ENCODE assay signal across 8 cellular contexts in genomic region chr5:139647406-139648204, GRCh38. TPM values are rescaled to one million over a fixed set of nuclear protein-coding genes. Genes with fewer than 3 reads are reported as not detected.
DNase-seq lines count a peak whose midpoint lies in the region; ATAC-seq, FAIRE-seq and TF ChIP-seq lines count a peak whose summit lies in the region.

No MANE protein-coding gene starts in this region.

- peaks cover 48 to 67% of the 10 kb centered on the region in 2 experiments for H3K4me1 ChIP-seq in K562 (replicated peaks in 1 of 2; ENCODE audit: control insufficient read depth in 2 of 2, insufficient read depth in 2 of 2, low read length in 2 of 2)

- CTCF ChIA-PET in K562 (lab: Yijun Ruan, JAX; ENCODE audit: low intra/inter-chr PET ratio) = interaction anchor here (1.5 kb wide), 1 partner anchor 12 kb away, joined by 5 read pairs; no protein-coding TSS in a partner anchor

- no peak for TF ChIP-seq RAD21 in K562 (CRISPR knock-in tag; conservative IDR thresholded peaks at IDR 0.05 in 1 of 2, IDR thresholded peaks at IDR 0.05 in 1 of 2)

- no peaks in the 10 kb centered on the region for H3K9me3 Mint-ChIP-seq in activated T-cell treated with anti-CD3 and anti-CD28 coated beads, Interleukin-2, amount 50 U/mL, for 4 hours
- no peaks in the 10 kb centered on the region for H3K9me3 Mint-ChIP-seq in type B pancreatic cell

- no peaks in the 10 kb centered on the region for H3K27me3 ChIP-seq in K562 (ENCODE audit: control insufficient read depth in 2 of 2, insufficient read depth in 2 of 2, low read length in 2 of 2)

- H3K4me3 ChIP-seq in K562 = peak overlapping the region; percentile 90

- no peak for DNase-seq in activated T-cell treated with anti-CD3 and anti-CD28 coated beads, Interleukin-2, amount 50 U/mL, for 4 hours
- DNase-seq in activated T-cell treated with anti-CD3 and anti-CD28 coated beads for 4 hours (no peak), K562 (ENCODE audit: extremely low read depth in 1 of 4, low spot score in 3 of 4) (no peak), medulla oblongata (ENCODE audit: extremely low spot score) (peak; percentile 30), type B pancreatic cell (ENCODE audit: extremely low spot score, unreplicated experiment) (no peak), hepatic stellate cell (ENCODE audit: low spot score) (no peak), NCI-H2107 (lab: John Stamatoyannopoulos, UW) (no peak), GM20000 (ENCODE audit: low spot score) (no peak)

- no peaks in the 10 kb centered on the region for H3K9me3 ChIP-seq in K562 (replicated peaks; ENCODE audit: control insufficient read depth, insufficient read depth, low read depth, low read length)

- H3K36me3 ChIP-seq in K562 (ENCODE audit: control insufficient read depth, insufficient read depth, low read length) = peaks cover 8% of the 10 kb centered on the region; the same call in 2 of the 3 replicates

- peaks cover 19% of the 10 kb centered on the region for H4K20me1 ChIP-seq in K562 (replicated peaks; ENCODE audit: control insufficient read depth, insufficient read depth, low read length)

- H3K27me3 Mint-ChIP-seq in activated T-cell treated with anti-CD3 and anti-CD28 coated beads, Interleukin-2, amount 50 U/mL, for 4 hours (ENCODE audit: low read depth) = peaks cover 52% of the 10 kb centered on the region
- peaks cover 7% of the 10 kb centered on the region for H3K27me3 Mint-ChIP-seq in type B pancreatic cell

- H3K4me2 ChIP-seq in K562 (ENCODE audit: insufficient read depth, low read length) = peak overlapping the region; percentile 64

- 12% methylated on average over 31 of the region's 48 CpGs for WGBS in K562 (ENCODE audit: insufficient coverage, low coverage, missing lambda C conversion rate)

- peak overlapping the region; percentile 53 to 94 for H3K9ac ChIP-seq in K562 (ENCODE audit: insufficient read depth in 1 of 2, low read depth in 2 of 2, low read length in 2 of 2)

- H3K79me2 ChIP-seq in K562 (ENCODE audit: control insufficient read depth, insufficient read depth, low read length) = peaks cover 51% of the 10 kb centered on the region

- no peaks in the 10 kb centered on the region for H3K36me3 Mint-ChIP-seq in activated T-cell treated with anti-CD3 and anti-CD28 coated beads, Interleukin-2, amount 50 U/mL, for 4 hours (ENCODE audit: insufficient read depth)
- no peaks in the 10 kb centered on the region for H3K36me3 Mint-ChIP-seq in type B pancreatic cell

- POLR2A ChIA-PET in K562 (lab: Yijun Ruan, JAX) = interaction anchor here (0.6 to 3.7 kb wide), 15 partner anchors 8 to 1186 kb away, joined by 3 to 63 read pairs (median 4); no protein-coding TSS in a partner anchor

- peak overlapping the region; percentile 2 for H3K27ac Mint-ChIP-seq in type B pancreatic cell

- BruUV-seq in K562 (replicated peaks; lab: Mats Ljungman, UMichigan) = TSS peak; percentile 74

- ATAC-seq in activated T-cell treated with anti-CD3 and anti-CD28 coated beads, Interleukin-2, amount 50 U/mL, for 4 hours = no peak
- ATAC-seq in K562 = peak; percentile 0; the same call in 1 of the 3 replicates

- peak overlapping the region; percentile 62; the same call in 2 of the 3 replicates for H3K27ac ChIP-seq in K562 (ENCODE audit: extremely low read depth, low read depth, low read length)

- TF ChIP-seq CTCF in K562 (IDR thresholded peaks at IDR 0.05 in 2 of 3, conservative IDR thresholded peaks at IDR 0.05 in 1 of 3; ENCODE audit: insufficient read depth in 2 of 3, low read depth in 1 of 3, low read length in 3 of 3) (no peak), type B pancreatic cell (conservative IDR thresholded peaks at IDR 0.05) (no peak), GM20000 (IDR thresholded peaks at IDR 0.05; ENCODE audit: extremely low read depth, missing control alignments) (no peak)

- FAIRE-seq in K562 (lab: Jason Lieb, UNC) = peak; percentile 42

- peaks cover 38% of the 10 kb centered on the region for H3K4me1 Mint-ChIP-seq in activated T-cell treated with anti-CD3 and anti-CD28 coated beads, Interleukin-2, amount 50 U/mL, for 4 hours (ENCODE audit: low read depth)
- H3K4me1 Mint-ChIP-seq in type B pancreatic cell (ENCODE audit: unreplicated experiment) = peaks cover 38% of the 10 kb centered on the region

- in situ Hi-C loops in K562 (cut with MboI) = no loop called here

- peak overlapping the region; percentile 77; the same call in 1 of the 2 replicates for H2AFZ ChIP-seq in K562 (ENCODE audit: low read depth, low read length)

- intact Hi-C loops in K562 (cut with micrococcal nuclease) = loop anchor here (1.0 to 2.0 kb wide), 5 partner anchors 10 to 63 kb away; no protein-coding TSS in a partner anchor

- no peak for TF ChIP-seq POLR2A in K562 (conservative IDR thresholded peaks at IDR 0.05)

- TF ChIP-seq EP300 in K562 (IDR thresholded peaks at IDR 0.05; ENCODE audit: low read length) = no peak

- no peaks in the 10 kb centered on the region for H3K9me1 ChIP-seq in K562 (ENCODE audit: control insufficient read depth, insufficient read depth, low read length)

- peak overlapping the region; percentile 67 for H3K4me3 Mint-ChIP-seq in activated T-cell treated with anti-CD3 and anti-CD28 coated beads, Interleukin-2, amount 50 U/mL, for 4 hours
- peak overlapping the region; percentile 82 for H3K4me3 Mint-ChIP-seq in type B pancreatic cell

TF ChIP-seq in K562, 482 proteins besides CTCF, POLR2A, EP300 and RAD21 (continues in another document):
- no peak for TF ChIP-seq ATF7 (IDR thresholded peaks at IDR 0.05)
- no peak for TF ChIP-seq ZBTB34 (CRISPR knock-in tag; IDR thresholded peaks at IDR 0.05)
- no peak for TF ChIP-seq SRSF9 (IDR thresholded peaks at IDR 0.05; ENCODE audit: borderline replicate concordance, low read depth, low read length)
- no peak for TF ChIP-seq MAFG (tag; conservative IDR thresholded peaks at IDR 0.05)
- no peak for TF ChIP-seq GTF2F1 (IDR thresholded peaks at IDR 0.05; ENCODE audit: low read depth, low read length)
- TF ChIP-seq FUS (optimal IDR thresholded peaks at IDR 0.05; ENCODE audit: low read depth, low read length) = no peak
- TF ChIP-seq THAP7 (CRISPR knock-in tag; IDR thresholded peaks at IDR 0.05) = no peak
- no peak for TF ChIP-seq ZNF133 (CRISPR knock-in tag; IDR thresholded peaks at IDR 0.05)
- peak; percentile 35 for TF ChIP-seq L3MBTL2 (IDR thresholded peaks at IDR 0.05)
- TF ChIP-seq HDAC2 (IDR thresholded peaks at IDR 0.05) = 0 out of 2 replicates have a peak, but pooled peaks have one; percentile 45
- TF ChIP-seq POLR2B (IDR thresholded peaks at IDR 0.05; ENCODE audit: low read depth, partially characterized antibody) = peak; percentile 6
- no peak for TF ChIP-seq ZNF644 (tag; IDR thresholded peaks at IDR 0.05; ENCODE audit: low read depth)

RNA-seq across cellular contexts. Expression of gene CXXC5, which starts 0.5 kb away (rescaled TPM):
- 1 to 10 TPM; 1.2 to 3.3 (median 1.4) TPM for total RNA-seq in activated T-cell treated with anti-CD3 and anti-CD28 coated beads, Interleukin-2, amount 50 U/mL, for 4 hours
- 44.6 and 81.0 TPM in 2 replicates for total RNA-seq in K562 (2011; cell fraction: chromatin; rRNA removed; ENCODE audit: low replicate concordance)
- 52.9 TPM in 2 replicates for total RNA-seq in K562 (2011; cell fraction: nucleolus; rRNA removed)
- total RNA-seq in K562 (2011; cell fraction: nucleoplasm; rRNA removed) = 37.8 and 55.7 TPM in 2 replicates
- total RNA-seq in K562 (2014; rRNA removed) = 121 and 123 TPM in 2 replicates
- total RNA-seq in K562 (2014; rRNA removed; fragmentation: Illumina TruSeq; extraction: Trizol) = 24.1 and 25.8 TPM in 2 replicates
- total RNA-seq in K562 (2015; rRNA removed; fragmentation: Illumina TruSeq; extraction: Trizol) = 40.6 and 45.1 TPM in 2 replicates
- 79.3 and 87.8 TPM in 2 replicates for total RNA-seq in K562 (2021)
- polyA plus RNA-seq in K562 (2011; rRNA removed) = 44.8 and 51.8 TPM in 2 replicates
- polyA plus RNA-seq in K562 (2011; cell fraction: cytosol; rRNA removed) = 47.3 and 134 TPM in 2 replicates
- polyA plus RNA-seq in K562 (2011; cell fraction: nucleus; rRNA removed) = 34.3 and 47.7 TPM in 2 replicates
- 63.1 and 65.7 TPM in 2 replicates for polyA plus RNA-seq in K562 (2012)
- 45.8 and 61.2 TPM in 2 replicates for polyA plus RNA-seq in K562 (2014; fragmentation: Illumina TruSeq; extraction: Trizol)
- 1 to 10 TPM; 1.9 to 4.6 TPM for polyA plus RNA-seq in K562 (2014; fragmentation: Nextera tagmentation; extraction: Ambion mirVana)
- 63.8 and 67.0 TPM in 2 replicates for polyA plus RNA-seq in K562 (2014; rRNA removed)
- polyA minus RNA-seq in K562 (2011; rRNA and poly(A)+ RNA removed) = 27.1 and 39.4 TPM in 2 replicates
- polyA minus RNA-seq in K562 (2011; cell fraction: cytosol; rRNA and poly(A)+ RNA removed) = 47.5 and 54.4 TPM in 2 replicates
- polyA minus RNA-seq in K562 (2011; cell fraction: nucleus; rRNA and poly(A)+ RNA removed) = 29.4 and 36.8 TPM in 2 replicates
- total RNA-seq in type B pancreatic cell (ENCODE audit: low replicate concordance) = 46.7 and 58.6 TPM in 2 replicates

Comparison
In these comparisons a context has a peak if more than half of its experiments do, and no peak if none do; other contexts are left out.
1. RNA of gene CXXC5, which starts 0.5 kb away (total RNA-seq): 24.1 to 123 TPM in K562 and 46.7 to 58.6 TPM in type B pancreatic cell; 1.2 to 3.3 TPM in activated T-cell treated with anti-CD3 and anti-CD28 coated beads, Interleukin-2, amount 50 U/mL, for 4 hours; every median in the first group is over 4 times any median in the second.